ENCODE assay signal across 28 cellular contexts in genomic region chr20:17520583-17520982, GRCh38. TPM values are rescaled to one million over a fixed set of nuclear protein-coding genes. Genes with fewer than 3 reads are reported as not detected.
A peak's percentile ranks its signal among the peaks of the same experiment; 100 is the strongest.
DNase-seq lines count a peak whose midpoint lies in the region; ATAC-seq, FAIRE-seq and TF ChIP-seq lines count a peak whose summit lies in the region.
"Had no signal": no experiment of that assay in that cellular context is flagged by ENCODE, and none has a peak within 500 bp of the region (broad histone marks: within the 10 kb centered on the region; RNA-seq: fewer than 3 reads in every experiment).

No MANE protein-coding gene starts in this region.

- no peaks in the 10 kb centered on the region for H3K79me2 ChIP-seq in keratinocyte (ENCODE audit: control insufficient read depth, insufficient read depth, low read length)

- ATAC-seq in right cardiac atrium (peak; percentile 14 to 77), Right ventricle myocardium inferior (no peak), GM18858 (IDR thresholded peaks at IDR 0.05; ENCODE audit: unreplicated experiment) (no peak), HG03520 (IDR thresholded peaks at IDR 0.05; ENCODE audit: unreplicated experiment) (no peak)
- ATAC-seq: activated naive CD4-positive, alpha-beta T cell treated with anti-CD3 and anti-CD28 coated beads, Interleukin-2, amount 50 U/mL, for 72 hours; effector memory CD8-positive, alpha-beta T cell; esophagus mucosa; naive thymus-derived CD8-positive, alpha-beta T cell; stimulated activated effector memory CD8-positive, alpha-beta T cell treated with anti-CD3 and anti-CD28 coated beads, Interleukin-12 subunit alpha, Interleukin-12 subunit beta, amount 100 ng/mL, for 72 hours had no signal

- H3K4me1 ChIP-seq in right cardiac atrium (ENCODE audit: control insufficient read depth, insufficient read depth, low read length) (peaks cover 2% of the 10 kb centered on the region), keratinocyte (ENCODE audit: control insufficient read depth, extremely low read depth, insufficient read depth, low read length) (peaks cover 6% of the 10 kb centered on the region), small intestine (ENCODE audit: control insufficient read depth in 2 of 2, insufficient read depth in 1 of 2, low read depth in 1 of 2, low read length in 1 of 2) (no peaks in the 10 kb centered on the region)
- H3K4me1 ChIP-seq: A549, colonic mucosa had no signal

- intact Hi-C loops in right cardiac atrium (cut with DNase I) (no loop called here), Right ventricle myocardium inferior (cut with DNase I) (no loop called here)

- H3K9me3 ChIP-seq in right cardiac atrium (ENCODE audit: control insufficient read depth, low read length) (no peaks in the 10 kb centered on the region), keratinocyte (ENCODE audit: control insufficient read depth, low read depth, low read length) (no peaks in the 10 kb centered on the region), small intestine (ENCODE audit: control insufficient read depth, low read depth) (no peaks in the 10 kb centered on the region)
- H3K9me3 ChIP-seq: A549, colonic mucosa had no signal

- H3K9me1 ChIP-seq in keratinocyte (ENCODE audit: control insufficient read depth, extremely low read depth, insufficient read depth, low read length) = no peaks in the 10 kb centered on the region

- no peaks in the 10 kb centered on the region for H4K20me1 ChIP-seq in keratinocyte (ENCODE audit: control insufficient read depth, extremely low read depth, insufficient read depth, low read length)

- H3K27ac ChIP-seq in right cardiac atrium (ENCODE audit: low read length) (no peak overlapping the region), keratinocyte (ENCODE audit: control insufficient read depth, insufficient read depth, low read length) (no peak overlapping the region), small intestine (ENCODE audit: low read depth in 1 of 2, low read length in 1 of 2) (no peak overlapping the region)
- H3K27ac ChIP-seq: A549, cardiac muscle cell, colonic mucosa had no signal

- in situ Hi-C loops in SK-MEL-5 (cut with HindIII; ENCODE audit: low pct_unique_long_range_greater_than_20kb, low sequenced_read_pairs) = loop anchor here (10.0 kb wide), 1 partner anchor 384 kb away; no protein-coding TSS in a partner anchor

- peak overlapping the region; percentile 56 for H2AFZ ChIP-seq in keratinocyte (ENCODE audit: control insufficient read depth, low read length)

- no peak overlapping the region for H3K9ac ChIP-seq in keratinocyte (ENCODE audit: control insufficient read depth, extremely low read depth, insufficient read depth, low read length)

- H3K27me3 ChIP-seq in right cardiac atrium (ENCODE audit: control insufficient read depth, insufficient read depth) = no peaks in the 10 kb centered on the region
- no peaks in the 10 kb centered on the region for H3K27me3 ChIP-seq in keratinocyte (ENCODE audit: control insufficient read depth, extremely low read depth, insufficient read depth, low read length)
- no peaks in the 10 kb centered on the region for H3K27me3 ChIP-seq in small intestine (ENCODE audit: control insufficient read depth in 2 of 2, insufficient read depth in 2 of 2, low read length in 2 of 2)
- H3K27me3 ChIP-seq: cardiac muscle cell, colonic mucosa had no signal

- H3K36me3 ChIP-seq in keratinocyte (ENCODE audit: control insufficient read depth in 2 of 2, extremely low read depth in 1 of 2, insufficient read depth in 2 of 2, low read length in 2 of 2) (no peaks in the 10 kb centered on the region), small intestine (ENCODE audit: control insufficient read depth in 2 of 2, insufficient read depth in 2 of 2, low read length in 2 of 2) (no peaks in the 10 kb centered on the region)
- H3K36me3 ChIP-seq: cardiac muscle cell, colonic mucosa had no signal

- no peak overlapping the region for H3K4me3 ChIP-seq in right cardiac atrium (ENCODE audit: low read length)
- H3K4me3 ChIP-seq in keratinocyte (ENCODE audit: control insufficient read depth in 2 of 3, extremely low read depth in 1 of 3, insufficient read depth in 2 of 3, low read depth in 1 of 3, low read length in 3 of 3) = no peak overlapping the region
- H3K4me3 ChIP-seq in small intestine (ENCODE audit: low read depth in 1 of 2, low read length in 2 of 2) = no peak overlapping the region
- H3K4me3 ChIP-seq: A549, cardiac muscle cell, colonic mucosa had no signal

- no peak for FAIRE-seq in keratinocyte (lab: Jason Lieb, UNC)
- no peak for FAIRE-seq in urothelium cell line (lab: Jason Lieb, UNC)
- FAIRE-seq in small intestine (lab: Jason Lieb, UNC) = no peak
- FAIRE-seq: A549, frontal cortex, TTC549 had no signal

- no peak for TF ChIP-seq CTCF in keratinocyte (optimal IDR thresholded peaks at IDR 0.05 in 1 of 3, IDR thresholded peaks at IDR 0.05 in 1 of 3, conservative IDR thresholded peaks at IDR 0.05 in 1 of 3; ENCODE audit: extremely low read depth in 1 of 3, insufficient read depth in 2 of 3, low read length in 3 of 3)

- peak overlapping the region; percentile 2 for H3K4me2 ChIP-seq in keratinocyte (ENCODE audit: control insufficient read depth, extremely low read depth, insufficient read depth, low read depth, low read length)
- H3K4me2 ChIP-seq: A549 had no signal

- DNase-seq in right cardiac atrium (no peak), Right ventricle myocardium inferior (ENCODE audit: missing footprints) (no peak), SK-MEL-5 (ENCODE audit: low read depth, low spot score) (peak; percentile 46), keratinocyte (ENCODE audit: low read depth, low spot score) (no peak), urothelium cell line (ENCODE audit: low spot score) (peak; percentile 18), small intestine (no peak)
- DNase-seq: activated CD4-positive, alpha-beta memory T cell treated with anti-CD3 and anti-CD28 coated beads, Interleukin-2, amount 10 ng/mL, durations not matched to agents 7 days and 5 days; activated CD4-positive, CD25-positive, alpha-beta regulatory T cell treated with anti-CD3 and anti-CD28 coated beads, Interleukin-2, amount 50 U/mL, for 72 hours; anterior cingulate cortex; CD8-positive, alpha-beta memory T cell; colonic mucosa; DMS53; effector memory CD8-positive, alpha-beta T cell; naive thymus-derived CD8-positive, alpha-beta T cell; NCI-H1105; NCI-H1930; NCI-H69; stimulated activated CD4-positive, alpha-beta T cell treated with anti-CD3 and anti-CD28 coated beads, Interleukin-4, amount 100 ng/mL, for 24 hours; T-helper 1 cell had no signal

- WGBS in right cardiac atrium = 35% methylated on average over 3 of the region's 3 CpGs
- 59 to 78% (median 64%) methylated on average over 3 of the region's 3 CpGs for WGBS in small intestine, 3 donors

- dilution Hi-C loops in keratinocyte (cut with MboI; ENCODE audit: extremely low pct_ligation_motif_present, low sequenced_read_pairs) = no loop called here

RNA-seq across cellular contexts. Expression of gene BFSP1, which starts 10.6 kb away (rescaled TPM):
- 1 to 10 TPM in 1 of 4 donors, under 1 TPM in 3; 0.64 to 1.8 (median 0.77) TPM for total RNA-seq in right cardiac atrium
- polyA plus RNA-seq in right cardiac atrium = 0.59 TPM
- 0.57 TPM for total RNA-seq in Right ventricle myocardium inferior
- total RNA-seq in SK-MEL-5 (2014; rRNA removed; shearing (Covaris generic)) = 14.3 and 14.7 TPM in 2 replicates
- 5.5 and 7.0 TPM in 2 replicates for polyA plus RNA-seq in SK-MEL-5 (2015; cell fraction: cytosol; rRNA removed)
- polyA plus RNA-seq in SK-MEL-5 (2015; cell fraction: nucleus; rRNA removed) = 4.3 and 5.2 TPM in 2 replicates
- 1.8 to 2.2 TPM (median 2.2 TPM) in 3 replicates for polyA plus RNA-seq in keratinocyte
- 2.8 TPM for polyA plus RNA-seq in keratinocyte (2011; ENCODE audit: low read depth)
- 2.5 and 2.9 TPM in 2 replicates for polyA plus RNA-seq in keratinocyte (2011; cell fraction: cytosol; rRNA removed)
- polyA plus RNA-seq in keratinocyte (2011; cell fraction: nucleus; rRNA removed) = 1.9 and 2.0 TPM in 2 replicates
- 2.2 and 2.7 TPM in 2 replicates for polyA plus RNA-seq in keratinocyte (2012; ENCODE audit: low replicate concordance)
- polyA minus RNA-seq in keratinocyte = 1.1 to 1.8 TPM (median 1.4 TPM) in 3 replicates
- polyA minus RNA-seq in keratinocyte (2011; cell fraction: cytosol; rRNA and poly(A)+ RNA removed) = 4.4 TPM
- polyA minus RNA-seq in keratinocyte (2011; cell fraction: nucleus; rRNA and poly(A)+ RNA removed) = 2.7 TPM in 1 of 2 replicates, not detected in the other
- polyA plus RNA-seq in small intestine = under 1 TPM in 1 of 3 donors, not detected in 2; 0.49 TPM
- total RNA-seq: naive thymus-derived CD8-positive, alpha-beta T cell had no signal

RNA-seq across cellular contexts. Expression of gene DSTN, which starts 49.3 kb away (rescaled TPM):
- total RNA-seq in right cardiac atrium = 100 to 1,000 TPM; 720 to 770 (median 741) TPM
- 929 TPM for polyA plus RNA-seq in right cardiac atrium
- total RNA-seq in Right ventricle myocardium inferior = 865 TPM
- 180 and 190 TPM in 2 replicates for total RNA-seq in SK-MEL-5 (2014; rRNA removed; shearing (Covaris generic))
- polyA plus RNA-seq in SK-MEL-5 (2015; cell fraction: cytosol; rRNA removed) = 247 and 260 TPM in 2 replicates
- 41.7 and 43.9 TPM in 2 replicates for polyA plus RNA-seq in SK-MEL-5 (2015; cell fraction: nucleus; rRNA removed)
- polyA plus RNA-seq in keratinocyte = 174 to 385 TPM (median 288 TPM) in 3 replicates
- 397 TPM for polyA plus RNA-seq in keratinocyte (2011; ENCODE audit: low read depth)
- polyA plus RNA-seq in keratinocyte (2011; cell fraction: cytosol; rRNA removed) = 437 and 557 TPM in 2 replicates
- 143 and 173 TPM in 2 replicates for polyA plus RNA-seq in keratinocyte (2011; cell fraction: nucleus; rRNA removed)
- 470 and 547 TPM in 2 replicates for polyA plus RNA-seq in keratinocyte (2012; ENCODE audit: low replicate concordance)
- 10.6 to 73.1 TPM (median 36.7 TPM) in 3 replicates for polyA minus RNA-seq in keratinocyte
- 69.1 TPM for polyA minus RNA-seq in keratinocyte (2011; cell fraction: cytosol; rRNA and poly(A)+ RNA removed)
- 14.5 and 41.5 TPM in 2 replicates for polyA minus RNA-seq in keratinocyte (2011; cell fraction: nucleus; rRNA and poly(A)+ RNA removed)
- polyA plus RNA-seq in small intestine = 100 to 1,000 TPM; 145 to 360 (median 189) TPM

Comparison
In these comparisons a context has a peak if more than half of its experiments do, and no peak if none do; other contexts are left out.
1. ATAC-seq: peak in right cardiac atrium (2 of 2); none in Right ventricle myocardium inferior (single experiment), GM18858 (single experiment) and HG03520 (single experiment).
2. DNase-seq: peak in SK-MEL-5 (single experiment) and urothelium cell line (single experiment); none in right cardiac atrium (0 of 3), Right ventricle myocardium inferior (single experiment), keratinocyte (single experiment) and small intestine (single experiment).